Comparison of ENCODE assay signal across 30 cellular contexts in the genomic region with DNA sequence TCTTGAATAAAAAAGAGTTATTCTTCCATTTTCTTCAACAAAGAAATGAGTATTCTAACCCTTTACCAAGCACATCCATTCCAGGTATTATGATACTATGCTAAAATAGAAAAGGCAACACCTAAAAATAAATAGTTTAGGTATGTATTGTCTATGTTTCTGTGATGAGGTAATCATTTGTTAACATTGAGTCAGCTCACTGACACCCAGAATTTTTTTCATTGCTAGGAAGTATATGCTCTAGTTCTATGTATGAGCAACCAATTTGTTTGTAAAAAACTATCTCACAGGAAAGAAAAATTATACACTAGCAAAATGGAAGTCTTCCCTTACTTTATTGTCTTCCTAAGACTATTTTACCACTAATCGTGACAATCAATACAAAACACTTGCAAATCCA.
"Had no signal": no experiment of that assay in that cellular context is flagged by ENCODE, and none has a peak within 500 bp of the region (broad histone marks: within the 10 kb centered on the region; RNA-seq: fewer than 3 reads in every experiment).

No MANE protein-coding gene starts in this region.

- H3K4me2 ChIP-seq: PC-9 had no signal

- H3K36me3 ChIP-seq: adrenal gland, breast epithelium, MG63, SJCRH30 had no signal

- ATAC-seq: activated CD4-positive, alpha-beta T cell treated with anti-CD3 and anti-CD28 coated beads for 36 hours; activated CD8-positive, alpha-beta T cell treated with anti-CD3 and anti-CD28 coated beads, Interleukin-2, amount 10 ng/mL, durations not matched to agents 7 days and 5 days; activated naive CD4-positive, alpha-beta T cell treated with anti-CD3 and anti-CD28 coated beads, Interleukin-2, amount 50 U/mL, for 72 hours; body of pancreas had no signal

- H2AFZ ChIP-seq: PC-9 had no signal

- H3K27ac ChIP-seq: adrenal gland, body of pancreas, breast epithelium, PC-9, SJCRH30, SK-N-MC had no signal

- H3K4me3 ChIP-seq: adrenal gland, body of pancreas, breast epithelium, MG63, PC-9, SJCRH30, SK-N-MC had no signal

- DNase-seq: activated CD4-positive, alpha-beta T cell treated with anti-CD3 and anti-CD28 coated beads for 36 hours; activated CD4-positive, alpha-beta T cell treated with anti-CD3 and anti-CD28 coated beads, Interleukin-2, amount 10 ng/mL, durations not matched to agents 7 days and 5 days; activated CD4-positive, alpha-beta T cell treated with anti-CD3 and anti-CD28 coated beads, Interleukin-2, amount 50 U/mL, for 48 hours; activated CD8-positive, alpha-beta T cell treated with anti-CD3 and anti-CD28 coated beads, Interleukin-2, amount 10 ng/mL, durations not matched to agents 7 days and 5 days; activated gamma-delta T cell; activated naive CD4-positive, alpha-beta T cell treated with anti-CD3 and anti-CD28 coated beads for 36 hours; activated T-cell treated with anti-CD3 and anti-CD28 coated beads, Interleukin-2, amount 50 U/mL, for 24 hours; adrenal gland; body of pancreas; caudate nucleus; cerebellar nuclear complex; Kasumi-1; MG63; NCI-H1048; NCI-H1105 treated with DMSO at 0.1 percent for 48 hours; NCI-H1436; NCI-H1694; NCI-H1930; NCI-H2081 treated with DMSO at 0.1 percent for 48 hours; NCI-H345; NCI-H524 treated with DMSO at 0.1 percent for 48 hours; PC-9; SHP77; SJCRH30; T1000 had no signal

- H3K9me3 ChIP-seq: adrenal gland, body of pancreas, SJCRH30 had no signal

- H3K27me3 ChIP-seq: adrenal gland, body of pancreas, breast epithelium, MG63, SJCRH30 had no signal

- FAIRE-seq: astrocyte, RCC 7860 had no signal

- H3K4me1 ChIP-seq: adrenal gland, body of pancreas, breast epithelium, SJCRH30 had no signal
